1 cellular context compared by ENCODE assay signal in genomic region chr9:35909687-35910612, GRCh38.
TF ChIP-seq lines count a peak whose summit lies in the region.

No MANE protein-coding gene starts in this region.

TF ChIP-seq in HepG2, 621 proteins besides CTCF, POLR2A, EP300 and RAD21:
- TF ChIP-seq ZNF124 (CRISPR knock-in tag; IDR thresholded peaks at IDR 0.05) (no peak), TCF7L2 (IDR thresholded peaks at IDR 0.05; ENCODE audit: low read depth, low read length) (no peak), ZNF24 (IDR thresholded peaks at IDR 0.05) (no peak), ZNF724P (CRISPR knock-in tag; IDR thresholded peaks at IDR 0.05; ENCODE audit: borderline replicate concordance) (no peak), HNRNPLL (IDR thresholded peaks at IDR 0.05; ENCODE audit: low read depth, low read length, poor library complexity, severe bottlenecking) (peak; percentile 20), TBX3 (IDR thresholded peaks at IDR 0.05; ENCODE audit: borderline replicate concordance) (no peak), E2F2 (CRISPR knock-in tag; IDR thresholded peaks at IDR 0.05; ENCODE audit: borderline replicate concordance) (no peak)
TF ChIP-seq in HepG2: peak in this region for 1.
